ENCODE assay signal across 1 cellular context in genomic region chr16:70551788-70552187, GRCh38.
TF ChIP-seq lines count a peak whose summit lies in the region.

No MANE protein-coding gene starts in this region.

TF ChIP-seq in HepG2, 621 proteins besides CTCF, POLR2A, EP300 and RAD21:
- TF ChIP-seq ZNF468 (CRISPR knock-in tag; IDR thresholded peaks at IDR 0.05) (no peak), RBFOX2 (IDR thresholded peaks at IDR 0.05; ENCODE audit: low read depth, low read length) (0 out of 2 replicates have a peak, but pooled peaks have one; percentile 30)
